In genomic region chr16:84820771-84821170, GRCh38 we compare ENCODE assay signal across 11 cellular contexts. TPM values are rescaled to one million over a fixed set of nuclear protein-coding genes. Genes with fewer than 3 reads are reported as not detected.
DNase-seq lines count a peak whose midpoint lies in the region; ATAC-seq and TF ChIP-seq lines count a peak whose summit lies in the region.
"Had no signal": no experiment of that assay in that cellular context is flagged by ENCODE, and none has a peak within 500 bp of the region (broad histone marks: within the 10 kb centered on the region; RNA-seq: fewer than 3 reads in every experiment).

No MANE protein-coding gene starts in this region.

- H3K27me3 Mint-ChIP-seq in nephron (ENCODE audit: low read depth) = peaks cover 55% of the 10 kb centered on the region

- H3K36me3 ChIP-seq in heart left ventricle (no peaks in the 10 kb centered on the region), upper lobe of left lung (no peaks in the 10 kb centered on the region)

- H3K4me3 ChIP-seq in heart left ventricle (peak overlapping the region; percentile 9 to 84 (median 62)), epithelial cell of proximal tubule (ENCODE audit: low read depth, low read length) (peak overlapping the region; percentile 64), upper lobe of left lung (peak overlapping the region; percentile 10 to 65 (median 48))

- ATAC-seq in heart left ventricle = peak in 1 of 4 donors; percentile 1
- ATAC-seq in left cardiac atrium = no peak
- ATAC-seq in upper lobe of left lung (ENCODE audit: low FRiP score in 2 of 2) = no peak
- ATAC-seq in HG03095 (IDR thresholded peaks at IDR 0.05; ENCODE audit: unreplicated experiment) = no peak
- no peak for ATAC-seq in GM19035 (IDR thresholded peaks at IDR 0.05; ENCODE audit: unreplicated experiment)

- H3K27ac ChIP-seq in heart left ventricle (peak overlapping the region in 9 of 12 donors; percentile 20 to 97 (median 75)), upper lobe of left lung (peak overlapping the region; percentile 50 to 86 (median 72))
- H3K27ac ChIP-seq: C4-2B had no signal

- H3K9me3 Mint-ChIP-seq in nephron = no peaks in the 10 kb centered on the region

- TF ChIP-seq POLR2A in heart left ventricle (IDR thresholded peaks at IDR 0.05) = no peak
- TF ChIP-seq POLR2A in upper lobe of left lung (IDR thresholded peaks at IDR 0.05) = no peak

- H3K4me3 Mint-ChIP-seq in nephron = peak overlapping the region; percentile 87 to 88 (median 87)

- peaks cover 34% of the 10 kb centered on the region for H3K4me1 Mint-ChIP-seq in nephron

- TF ChIP-seq CTCF in heart left ventricle (IDR thresholded peaks at IDR 0.05) (no peak), epithelial cell of proximal tubule (conservative IDR thresholded peaks at IDR 0.05; ENCODE audit: low read depth, low read length) (no peak), nephron (IDR thresholded peaks at IDR 0.05; ENCODE audit: unreplicated experiment in 3 of 3) (no peak), upper lobe of left lung (IDR thresholded peaks at IDR 0.05) (no peak)

- DNase-seq in heart left ventricle = peak in 2 of 5 donors; percentile 24
- DNase-seq in left cardiac atrium = no peak
- no peak for DNase-seq in epithelial cell of proximal tubule (ENCODE audit: low read depth)
- DNase-seq in upper lobe of left lung = no peak
- no peak for DNase-seq in AG08396 (ENCODE audit: low spot score)
- DNase-seq: hypothalamus, NCI-H510A had no signal

- peaks cover 0 to 9% (median 0%) of the 10 kb centered on the region in 9 donors for H3K27me3 ChIP-seq in heart left ventricle
- H3K27me3 ChIP-seq in upper lobe of left lung = no peaks in the 10 kb centered on the region

- no peak overlapping the region for H3K27ac Mint-ChIP-seq in nephron

- TF ChIP-seq EP300 in upper lobe of left lung (IDR thresholded peaks at IDR 0.05) = no peak

- no peaks in the 10 kb centered on the region for H3K36me3 Mint-ChIP-seq in nephron (ENCODE audit: low read depth)

- no peaks in the 10 kb centered on the region for H3K9me3 ChIP-seq in heart left ventricle
- no peaks in the 10 kb centered on the region for H3K9me3 ChIP-seq in upper lobe of left lung

- H3K4me1 ChIP-seq in heart left ventricle (peaks cover 0 to 50% (median 8%) of the 10 kb centered on the region in 12 donors), upper lobe of left lung (peaks cover 4 to 28% (median 18%) of the 10 kb centered on the region in 4 donors)

- intact Hi-C loops in heart left ventricle (cut with DNase I) = loop anchor here in 2 of 10 donors (5.0 to 10.0 kb wide), 3 partner anchors 52 to 132 kb away; no protein-coding TSS in a partner anchor
- intact Hi-C loops in left cardiac atrium (cut with DNase I) = no loop called here

- 66 to 77% (median 74%) methylated on average over 3 to 12 of the region's 12 CpGs for WGBS in heart left ventricle, 4 donors
- 64 to 75% methylated on average over 3 to 10 of the region's 12 CpGs for WGBS in upper lobe of left lung, 2 donors

RNA-seq across cellular contexts. Expression of gene CRISPLD2, which starts 1.0 kb away (rescaled TPM):
- total RNA-seq in heart left ventricle = 100 to 1,000 TPM in 1 of 9 donors, 10 to 100 TPM in 7, 1 to 10 TPM in 1; 8.0 to 153 (median 12.9) TPM
- polyA plus RNA-seq in heart left ventricle = 10 to 100 TPM in 1 of 2 donors, 1 to 10 TPM in 1; 8.0 to 16.2 TPM
- total RNA-seq in left cardiac atrium = 10 to 100 TPM; 36.1 to 58.3 TPM
- total RNA-seq in epithelial cell of proximal tubule = 5.8 and 13.7 TPM in 2 replicates
- total RNA-seq in upper lobe of left lung = 100 to 1,000 TPM in 1 of 6 donors, 10 to 100 TPM in 5; 30.2 to 109 (median 80.8) TPM
